ENCODE assay signal across 1 cellular context in the genomic region with DNA sequence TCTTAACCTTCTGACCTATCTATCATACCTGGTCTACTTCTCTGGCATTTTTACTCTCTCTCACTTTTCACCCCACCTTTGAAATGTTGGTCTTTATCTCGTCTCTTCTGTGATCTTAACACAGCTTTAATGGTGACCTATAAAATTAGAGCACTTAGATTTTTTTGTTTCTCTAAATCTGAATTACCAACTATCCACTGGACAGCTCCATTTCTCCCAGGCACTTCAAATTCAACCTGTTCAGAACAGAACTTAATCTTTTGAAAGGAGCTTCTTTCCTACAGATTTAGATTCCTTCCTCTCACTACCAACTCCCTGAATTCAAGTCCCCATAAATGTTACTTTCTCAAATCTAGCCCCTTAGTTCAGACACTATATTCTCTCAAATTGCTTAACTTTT.
A peak's percentile ranks its signal among the peaks of the same experiment; 100 is the strongest.
TF ChIP-seq lines count a peak whose summit lies in the region.

No MANE protein-coding gene starts in this region.

TF ChIP-seq in HEK293, 187 proteins besides CTCF, POLR2A, EP300 and RAD21 (continued from another document):
- TF ChIP-seq, protein P1, sequence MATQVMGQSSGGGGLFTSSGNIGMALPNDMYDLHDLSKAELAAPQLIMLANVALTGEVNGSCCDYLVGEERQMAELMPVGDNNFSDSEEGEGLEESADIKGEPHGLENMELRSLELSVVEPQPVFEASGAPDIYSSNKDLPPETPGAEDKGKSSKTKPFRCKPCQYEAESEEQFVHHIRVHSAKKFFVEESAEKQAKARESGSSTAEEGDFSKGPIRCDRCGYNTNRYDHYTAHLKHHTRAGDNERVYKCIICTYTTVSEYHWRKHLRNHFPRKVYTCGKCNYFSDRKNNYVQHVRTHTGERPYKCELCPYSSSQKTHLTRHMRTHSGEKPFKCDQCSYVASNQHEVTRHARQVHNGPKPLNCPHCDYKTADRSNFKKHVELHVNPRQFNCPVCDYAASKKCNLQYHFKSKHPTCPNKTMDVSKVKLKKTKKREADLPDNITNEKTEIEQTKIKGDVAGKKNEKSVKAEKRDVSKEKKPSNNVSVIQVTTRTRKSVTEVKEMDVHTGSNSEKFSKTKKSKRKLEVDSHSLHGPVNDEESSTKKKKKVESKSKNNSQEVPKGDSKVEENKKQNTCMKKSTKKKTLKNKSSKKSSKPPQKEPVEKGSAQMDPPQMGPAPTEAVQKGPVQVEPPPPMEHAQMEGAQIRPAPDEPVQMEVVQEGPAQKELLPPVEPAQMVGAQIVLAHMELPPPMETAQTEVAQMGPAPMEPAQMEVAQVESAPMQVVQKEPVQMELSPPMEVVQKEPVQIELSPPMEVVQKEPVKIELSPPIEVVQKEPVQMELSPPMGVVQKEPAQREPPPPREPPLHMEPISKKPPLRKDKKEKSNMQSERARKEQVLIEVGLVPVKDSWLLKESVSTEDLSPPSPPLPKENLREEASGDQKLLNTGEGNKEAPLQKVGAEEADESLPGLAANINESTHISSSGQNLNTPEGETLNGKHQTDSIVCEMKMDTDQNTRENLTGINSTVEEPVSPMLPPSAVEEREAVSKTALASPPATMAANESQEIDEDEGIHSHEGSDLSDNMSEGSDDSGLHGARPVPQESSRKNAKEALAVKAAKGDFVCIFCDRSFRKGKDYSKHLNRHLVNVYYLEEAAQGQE (tag by site-specific recombination; IDR thresholded peaks at IDR 0.05): peak; percentile 85
- TF ChIP-seq ZNF510 (tag by site-specific recombination; IDR thresholded peaks at IDR 0.05; ENCODE audit: insufficient replicate concordance) (no peak), ZNF501 (tag by site-specific recombination; IDR thresholded peaks at IDR 0.05) (no peak)
